In the genomic region with DNA sequence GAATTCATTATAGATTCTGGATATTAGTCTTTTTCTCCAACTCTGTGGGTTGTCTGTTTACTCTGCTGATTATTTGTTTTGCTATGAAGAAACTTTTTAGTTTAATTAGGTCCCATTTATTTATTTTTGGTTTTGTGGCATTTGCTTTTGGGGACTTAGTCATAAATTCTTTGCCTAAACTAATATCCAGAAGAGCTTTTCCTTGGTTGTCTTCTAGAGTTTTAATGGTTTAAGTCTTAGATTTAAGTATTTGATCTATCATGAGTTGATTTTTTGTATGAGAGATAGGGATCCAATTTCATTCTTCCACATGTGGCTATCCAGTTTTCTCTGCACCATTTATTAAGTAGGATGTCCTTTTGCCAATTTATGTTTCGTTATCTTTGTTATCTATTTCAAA, we compare ENCODE assay signal across 8 cellular contexts.
"Had no signal": no experiment of that assay in that cellular context is flagged by ENCODE, and none has a peak within 500 bp of the region (broad histone marks: within the 10 kb centered on the region; RNA-seq: fewer than 3 reads in every experiment).

No MANE protein-coding gene starts in this region.

- H3K9ac ChIP-seq: KMS-11 had no signal

- H3K4me3 Mint-ChIP-seq: IgD-negative memory B cell had no signal

- H3K27ac ChIP-seq: HL-60, KMS-11 had no signal

- FAIRE-seq: HTR-8/SVneo, K562 had no signal

- H3K27ac Mint-ChIP-seq: IgD-negative memory B cell had no signal

- H3K36me3 Mint-ChIP-seq: IgD-negative memory B cell had no signal

- H3K4me3 ChIP-seq: K562 had no signal

- H3K4me1 Mint-ChIP-seq: IgD-negative memory B cell had no signal

- DNase-seq: IMR-90, KBM-7, KG1 had no signal

- H3K27me3 Mint-ChIP-seq: IgD-negative memory B cell had no signal

- H3K4me2 ChIP-seq: KMS-11 had no signal

- ATAC-seq: K562 had no signal
